ENCODE assay signal across 1 cellular context in the genomic region with DNA sequence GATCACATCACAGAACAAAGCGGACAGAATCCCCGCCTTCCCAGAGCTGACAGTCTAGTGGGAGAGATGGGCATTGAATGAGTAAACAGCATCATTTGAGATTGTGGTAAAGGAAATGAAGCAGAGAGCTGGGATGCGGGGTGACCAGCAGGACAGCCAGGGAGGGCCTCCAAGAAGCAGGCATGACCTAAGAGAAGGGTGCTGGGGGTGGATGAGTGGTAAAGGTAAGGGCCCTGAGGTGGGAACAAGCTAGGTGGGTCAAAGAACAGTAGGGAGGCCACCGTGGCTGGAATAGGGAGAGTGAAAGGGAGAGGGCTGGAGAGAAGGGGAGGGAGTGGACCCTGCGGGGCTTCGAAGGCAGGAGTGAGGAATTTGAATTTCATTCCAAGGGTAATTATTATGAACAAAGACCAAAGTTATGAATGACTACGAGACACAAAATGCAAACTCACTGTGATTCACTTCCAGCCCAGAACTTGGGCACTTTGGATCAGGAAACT.
TF ChIP-seq lines count a peak whose summit lies in the region.

No MANE protein-coding gene starts in this region.

TF ChIP-seq in GM23338, 12 proteins besides CTCF, POLR2A, EP300 and RAD21:
- TF ChIP-seq, protein P1, sequence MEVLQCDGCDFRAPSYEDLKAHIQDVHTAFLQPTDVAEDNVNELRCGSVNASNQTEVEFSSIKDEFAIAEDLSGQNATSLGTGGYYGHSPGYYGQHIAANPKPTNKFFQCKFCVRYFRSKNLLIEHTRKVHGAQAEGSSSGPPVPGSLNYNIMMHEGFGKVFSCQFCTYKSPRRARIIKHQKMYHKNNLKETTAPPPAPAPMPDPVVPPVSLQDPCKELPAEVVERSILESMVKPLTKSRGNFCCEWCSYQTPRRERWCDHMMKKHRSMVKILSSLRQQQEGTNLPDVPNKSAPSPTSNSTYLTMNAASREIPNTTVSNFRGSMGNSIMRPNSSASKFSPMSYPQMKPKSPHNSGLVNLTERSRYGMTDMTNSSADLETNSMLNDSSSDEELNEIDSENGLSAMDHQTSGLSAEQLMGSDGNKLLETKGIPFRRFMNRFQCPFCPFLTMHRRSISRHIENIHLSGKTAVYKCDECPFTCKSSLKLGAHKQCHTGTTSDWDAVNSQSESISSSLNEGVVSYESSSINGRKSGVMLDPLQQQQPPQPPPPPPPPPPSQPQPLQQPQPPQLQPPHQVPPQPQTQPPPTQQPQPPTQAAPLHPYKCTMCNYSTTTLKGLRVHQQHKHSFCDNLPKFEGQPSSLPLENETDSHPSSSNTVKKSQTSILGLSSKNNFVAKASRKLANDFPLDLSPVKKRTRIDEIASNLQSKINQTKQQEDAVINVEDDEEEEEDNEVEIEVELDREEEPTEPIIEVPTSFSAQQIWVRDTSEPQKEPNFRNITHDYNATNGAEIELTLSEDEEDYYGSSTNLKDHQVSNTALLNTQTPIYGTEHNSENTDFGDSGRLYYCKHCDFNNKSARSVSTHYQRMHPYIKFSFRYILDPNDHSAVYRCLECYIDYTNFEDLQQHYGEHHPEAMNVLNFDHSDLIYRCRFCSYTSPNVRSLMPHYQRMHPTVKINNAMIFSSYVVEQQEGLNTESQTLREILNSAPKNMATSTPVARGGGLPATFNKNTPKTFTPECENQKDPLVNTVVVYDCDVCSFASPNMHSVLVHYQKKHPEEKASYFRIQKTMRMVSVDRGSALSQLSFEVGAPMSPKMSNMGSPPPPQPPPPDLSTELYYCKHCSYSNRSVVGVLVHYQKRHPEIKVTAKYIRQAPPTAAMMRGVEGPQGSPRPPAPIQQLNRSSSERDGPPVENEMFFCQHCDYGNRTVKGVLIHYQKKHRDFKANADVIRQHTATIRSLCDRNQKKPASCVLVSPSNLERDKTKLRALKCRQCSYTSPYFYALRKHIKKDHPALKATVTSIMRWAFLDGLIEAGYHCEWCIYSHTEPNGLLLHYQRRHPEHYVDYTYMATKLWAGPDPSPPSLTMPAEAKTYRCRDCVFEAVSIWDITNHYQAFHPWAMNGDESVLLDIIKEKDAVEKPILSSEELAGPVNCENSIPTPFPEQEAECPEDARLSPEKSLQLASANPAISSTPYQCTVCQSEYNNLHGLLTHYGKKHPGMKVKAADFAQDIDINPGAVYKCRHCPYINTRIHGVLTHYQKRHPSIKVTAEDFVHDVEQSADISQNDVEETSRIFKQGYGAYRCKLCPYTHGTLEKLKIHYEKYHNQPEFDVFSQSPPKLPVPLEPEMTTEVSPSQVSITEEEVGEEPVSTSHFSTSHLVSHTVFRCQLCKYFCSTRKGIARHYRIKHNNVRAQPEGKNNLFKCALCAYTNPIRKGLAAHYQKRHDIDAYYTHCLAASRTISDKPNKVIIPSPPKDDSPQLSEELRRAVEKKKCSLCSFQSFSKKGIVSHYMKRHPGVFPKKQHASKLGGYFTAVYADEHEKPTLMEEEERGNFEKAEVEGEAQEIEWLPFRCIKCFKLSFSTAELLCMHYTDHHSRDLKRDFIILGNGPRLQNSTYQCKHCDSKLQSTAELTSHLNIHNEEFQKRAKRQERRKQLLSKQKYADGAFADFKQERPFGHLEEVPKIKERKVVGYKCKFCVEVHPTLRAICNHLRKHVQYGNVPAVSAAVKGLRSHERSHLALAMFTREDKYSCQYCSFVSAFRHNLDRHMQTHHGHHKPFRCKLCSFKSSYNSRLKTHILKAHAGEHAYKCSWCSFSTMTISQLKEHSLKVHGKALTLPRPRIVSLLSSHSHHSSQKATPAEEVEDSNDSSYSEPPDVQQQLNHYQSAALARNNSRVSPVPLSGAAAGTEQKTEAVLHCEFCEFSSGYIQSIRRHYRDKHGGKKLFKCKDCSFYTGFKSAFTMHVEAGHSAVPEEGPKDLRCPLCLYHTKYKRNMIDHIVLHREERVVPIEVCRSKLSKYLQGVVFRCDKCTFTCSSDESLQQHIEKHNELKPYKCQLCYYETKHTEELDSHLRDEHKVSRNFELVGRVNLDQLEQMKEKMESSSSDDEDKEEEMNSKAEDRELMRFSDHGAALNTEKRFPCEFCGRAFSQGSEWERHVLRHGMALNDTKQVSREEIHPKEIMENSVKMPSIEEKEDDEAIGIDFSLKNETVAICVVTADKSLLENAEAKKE (CRISPR knock-in tag; IDR thresholded peaks at IDR 0.05) = no peak
- TF ChIP-seq, protein P2, sequence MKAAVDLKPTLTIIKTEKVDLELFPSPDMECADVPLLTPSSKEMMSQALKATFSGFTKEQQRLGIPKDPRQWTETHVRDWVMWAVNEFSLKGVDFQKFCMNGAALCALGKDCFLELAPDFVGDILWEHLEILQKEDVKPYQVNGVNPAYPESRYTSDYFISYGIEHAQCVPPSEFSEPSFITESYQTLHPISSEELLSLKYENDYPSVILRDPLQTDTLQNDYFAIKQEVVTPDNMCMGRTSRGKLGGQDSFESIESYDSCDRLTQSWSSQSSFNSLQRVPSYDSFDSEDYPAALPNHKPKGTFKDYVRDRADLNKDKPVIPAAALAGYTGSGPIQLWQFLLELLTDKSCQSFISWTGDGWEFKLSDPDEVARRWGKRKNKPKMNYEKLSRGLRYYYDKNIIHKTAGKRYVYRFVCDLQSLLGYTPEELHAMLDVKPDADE (IDR thresholded peaks at IDR 0.05) = no peak
- TF ChIP-seq EZH2phosphoT487 (IDR thresholded peaks at IDR 0.05; ENCODE audit: unreplicated experiment) = no peak
- no peak for TF ChIP-seq ZNF331 (CRISPR knock-in tag; IDR thresholded peaks at IDR 0.05; ENCODE audit: low read depth)
- no peak for TF ChIP-seq EZH2 (IDR thresholded peaks at IDR 0.05; ENCODE audit: low read depth, unreplicated experiment)
- TF ChIP-seq, protein P3, sequence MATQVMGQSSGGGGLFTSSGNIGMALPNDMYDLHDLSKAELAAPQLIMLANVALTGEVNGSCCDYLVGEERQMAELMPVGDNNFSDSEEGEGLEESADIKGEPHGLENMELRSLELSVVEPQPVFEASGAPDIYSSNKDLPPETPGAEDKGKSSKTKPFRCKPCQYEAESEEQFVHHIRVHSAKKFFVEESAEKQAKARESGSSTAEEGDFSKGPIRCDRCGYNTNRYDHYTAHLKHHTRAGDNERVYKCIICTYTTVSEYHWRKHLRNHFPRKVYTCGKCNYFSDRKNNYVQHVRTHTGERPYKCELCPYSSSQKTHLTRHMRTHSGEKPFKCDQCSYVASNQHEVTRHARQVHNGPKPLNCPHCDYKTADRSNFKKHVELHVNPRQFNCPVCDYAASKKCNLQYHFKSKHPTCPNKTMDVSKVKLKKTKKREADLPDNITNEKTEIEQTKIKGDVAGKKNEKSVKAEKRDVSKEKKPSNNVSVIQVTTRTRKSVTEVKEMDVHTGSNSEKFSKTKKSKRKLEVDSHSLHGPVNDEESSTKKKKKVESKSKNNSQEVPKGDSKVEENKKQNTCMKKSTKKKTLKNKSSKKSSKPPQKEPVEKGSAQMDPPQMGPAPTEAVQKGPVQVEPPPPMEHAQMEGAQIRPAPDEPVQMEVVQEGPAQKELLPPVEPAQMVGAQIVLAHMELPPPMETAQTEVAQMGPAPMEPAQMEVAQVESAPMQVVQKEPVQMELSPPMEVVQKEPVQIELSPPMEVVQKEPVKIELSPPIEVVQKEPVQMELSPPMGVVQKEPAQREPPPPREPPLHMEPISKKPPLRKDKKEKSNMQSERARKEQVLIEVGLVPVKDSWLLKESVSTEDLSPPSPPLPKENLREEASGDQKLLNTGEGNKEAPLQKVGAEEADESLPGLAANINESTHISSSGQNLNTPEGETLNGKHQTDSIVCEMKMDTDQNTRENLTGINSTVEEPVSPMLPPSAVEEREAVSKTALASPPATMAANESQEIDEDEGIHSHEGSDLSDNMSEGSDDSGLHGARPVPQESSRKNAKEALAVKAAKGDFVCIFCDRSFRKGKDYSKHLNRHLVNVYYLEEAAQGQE (IDR thresholded peaks at IDR 0.05; ENCODE audit: unreplicated experiment) = no peak
- TF ChIP-seq ZNF114 (CRISPR knock-in tag; IDR thresholded peaks at IDR 0.05) = no peak
- no peak for TF ChIP-seq CREB1 (CRISPR knock-in tag; IDR thresholded peaks at IDR 0.05; ENCODE audit: low read depth)
- no peak for TF ChIP-seq STAT1 (IDR thresholded peaks at IDR 0.05; ENCODE audit: unreplicated experiment)
- TF ChIP-seq NANOG (IDR thresholded peaks at IDR 0.05; ENCODE audit: borderline replicate concordance) = no peak
- no peak for TF ChIP-seq JUNB (IDR thresholded peaks at IDR 0.05; ENCODE audit: unreplicated experiment)
- TF ChIP-seq POLR2AphosphoS5 (IDR thresholded peaks at IDR 0.05; ENCODE audit: low read depth) = no peak
TF ChIP-seq in GM23338: peak in this region for 0.
